Comparison of ENCODE assay signal across 14 cellular contexts in the genomic region with DNA sequence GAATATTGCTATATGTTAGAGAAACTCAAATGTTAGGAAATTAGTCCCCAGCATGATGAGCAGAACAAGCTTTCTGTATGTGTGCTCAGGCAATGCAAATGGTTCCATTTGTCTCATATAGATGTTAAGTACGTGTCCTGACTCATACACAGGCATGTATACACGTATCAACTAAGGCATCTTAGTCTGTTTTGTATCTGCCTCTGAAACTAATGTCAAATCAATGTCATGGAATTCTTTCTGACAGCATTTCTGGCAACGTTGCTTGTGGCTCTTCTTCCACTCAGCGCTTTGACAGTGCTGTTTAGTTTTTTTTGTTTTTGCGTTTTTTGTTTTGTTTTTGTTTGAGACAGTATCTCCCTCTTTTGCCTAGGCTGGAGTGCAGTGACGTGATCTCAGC.
"Had no signal": no experiment of that assay in that cellular context is flagged by ENCODE, and none has a peak within 500 bp of the region (broad histone marks: within the 10 kb centered on the region; RNA-seq: fewer than 3 reads in every experiment).

No MANE protein-coding gene starts in this region.

- H3K27ac ChIP-seq: colonic mucosa, heart left ventricle, left lung, psoas muscle, right lobe of liver, upper lobe of right lung had no signal

- H3K36me3 ChIP-seq: colonic mucosa, heart left ventricle, left lung, right lobe of liver, upper lobe of right lung had no signal

- H3K4me1 ChIP-seq: colonic mucosa, heart left ventricle, left lung, psoas muscle, right lobe of liver, upper lobe of right lung had no signal

- H3K27me3 ChIP-seq: colonic mucosa, heart left ventricle, left lung, right lobe of liver, upper lobe of right lung had no signal

- H3K9me3 ChIP-seq: colonic mucosa, heart left ventricle, left lung, psoas muscle, right lobe of liver, upper lobe of right lung had no signal

- DNase-seq: activated CD4-positive, alpha-beta T cell treated with anti-CD3 and anti-CD28 coated beads for 1 hour; activated CD4-positive, alpha-beta T cell treated with anti-CD3 and anti-CD28 coated beads, Interleukin-2, amount 50 U/mL, for 48 hours; activated gamma-delta T cell; activated naive CD8-positive, alpha-beta T cell treated with anti-CD3 and anti-CD28 coated beads for 36 hours; activated T-cell treated with anti-CD3 and anti-CD28 coated beads, Interleukin-2, amount 50 U/mL, for 48 hours; colonic mucosa; effector CD4-positive, alpha-beta T cell; heart left ventricle; left lung; mesendoderm; psoas muscle; right lobe of liver; stimulated activated CD4-positive, alpha-beta T cell treated with anti-CD3 and anti-CD28 coated beads, Interleukin-12 subunit alpha, Interleukin-12 subunit beta, amount 100 ng/mL, for 4 hours; upper lobe of right lung had no signal

- ATAC-seq: heart left ventricle, left lung, psoas muscle, right lobe of liver, upper lobe of right lung had no signal

- H3K4me3 ChIP-seq: colonic mucosa, heart left ventricle, left lung, psoas muscle, right lobe of liver, upper lobe of right lung had no signal
